In genomic region chr10:73494213-73494612, GRCh38 we compare ENCODE assay signal across 9 cellular contexts. TPM values are rescaled to one million over a fixed set of nuclear protein-coding genes. Genes with fewer than 3 reads are reported as not detected.
DNase-seq lines count a peak whose midpoint lies in the region; ATAC-seq lines count a peak whose summit lies in the region.
"Had no signal": no experiment of that assay in that cellular context is flagged by ENCODE, and none has a peak within 500 bp of the region (broad histone marks: within the 10 kb centered on the region; RNA-seq: fewer than 3 reads in every experiment).

No MANE protein-coding gene starts in this region.

- H3K27me3 Mint-ChIP-seq in activated T-cell treated with anti-CD3 and anti-CD28 coated beads, Interleukin-2, amount 50 U/mL, for 4 hours (ENCODE audit: low read depth): no peaks in the 10 kb centered on the region
- no peaks in the 10 kb centered on the region for H3K27me3 Mint-ChIP-seq in activated CD8-positive, alpha-beta T cell treated with anti-CD3 and anti-CD28 coated beads, Interleukin-2, amount 10 ng/mL, durations not matched to agents 7 days and 5 days (ENCODE audit: low read depth)

- H3K9me3 Mint-ChIP-seq in activated T-cell treated with anti-CD3 and anti-CD28 coated beads, Interleukin-2, amount 50 U/mL, for 4 hours: no peaks in the 10 kb centered on the region
- H3K9me3 Mint-ChIP-seq in activated CD8-positive, alpha-beta T cell treated with anti-CD3 and anti-CD28 coated beads, Interleukin-2, amount 10 ng/mL, durations not matched to agents 7 days and 5 days (ENCODE audit: insufficient read depth): no peaks in the 10 kb centered on the region

- H3K27ac Mint-ChIP-seq in activated CD8-positive, alpha-beta T cell treated with anti-CD3 and anti-CD28 coated beads, Interleukin-2, amount 10 ng/mL, durations not matched to agents 7 days and 5 days: no peak overlapping the region

- H3K36me3 ChIP-seq in iPS-18a (ENCODE audit: control insufficient read depth, low read depth, low read length): peaks cover 6% of the 10 kb centered on the region
- peaks cover 0 to 5% (median 3%) of the 10 kb centered on the region in 5 donors for H3K36me3 ChIP-seq in subcutaneous abdominal adipose tissue (ENCODE audit: control insufficient read depth in 5 of 5, insufficient read depth in 5 of 5, low read length in 5 of 5)

- H3K27me3 ChIP-seq in iPS-18a (ENCODE audit: control insufficient read depth, insufficient read depth, low read length) (no peaks in the 10 kb centered on the region), subcutaneous abdominal adipose tissue (ENCODE audit: control insufficient read depth in 5 of 5, insufficient read depth in 4 of 5, low read length in 5 of 5) (no peaks in the 10 kb centered on the region)

- peaks cover 12% of the 10 kb centered on the region for H3K36me3 Mint-ChIP-seq in activated T-cell treated with anti-CD3 and anti-CD28 coated beads, Interleukin-2, amount 50 U/mL, for 4 hours (ENCODE audit: insufficient read depth)
- H3K36me3 Mint-ChIP-seq in activated CD8-positive, alpha-beta T cell treated with anti-CD3 and anti-CD28 coated beads, Interleukin-2, amount 10 ng/mL, durations not matched to agents 7 days and 5 days (ENCODE audit: low read depth): peaks cover 34% of the 10 kb centered on the region

- H3K27ac ChIP-seq in iPS-18a (ENCODE audit: low read length) (no peak overlapping the region), subcutaneous abdominal adipose tissue (ENCODE audit: low read depth, low read length) (peak overlapping the region; percentile 100)

- ATAC-seq in activated T-cell treated with anti-CD3 and anti-CD28 coated beads, Interleukin-2, amount 50 U/mL, for 4 hours: no peak
- ATAC-seq in activated CD8-positive, alpha-beta T cell treated with anti-CD3 and anti-CD28 coated beads, Interleukin-2, amount 10 ng/mL, durations not matched to agents 7 days and 5 days: no peak
- no peak for ATAC-seq in GM19463 (IDR thresholded peaks at IDR 0.05; ENCODE audit: unreplicated experiment)

- peaks cover 55% of the 10 kb centered on the region for H3K4me1 Mint-ChIP-seq in activated T-cell treated with anti-CD3 and anti-CD28 coated beads, Interleukin-2, amount 50 U/mL, for 4 hours (ENCODE audit: low read depth)
- peaks cover 44% of the 10 kb centered on the region for H3K4me1 Mint-ChIP-seq in activated CD8-positive, alpha-beta T cell treated with anti-CD3 and anti-CD28 coated beads, Interleukin-2, amount 10 ng/mL, durations not matched to agents 7 days and 5 days (ENCODE audit: low read depth)

- H3K9me3 ChIP-seq in iPS-18a (ENCODE audit: control insufficient read depth, low read depth, low read length) (no peaks in the 10 kb centered on the region), subcutaneous abdominal adipose tissue (ENCODE audit: control insufficient read depth in 5 of 5, low read length in 5 of 5) (no peaks in the 10 kb centered on the region)

- no peak for DNase-seq in activated T-cell treated with anti-CD3 and anti-CD28 coated beads, Interleukin-2, amount 50 U/mL, for 4 hours
- no peak for DNase-seq in activated T-cell treated with anti-CD3 and anti-CD28 coated beads, Interleukin-2, amount 50 U/mL, for 48 hours
- no peak for DNase-seq in activated CD8-positive, alpha-beta T cell treated with anti-CD3 and anti-CD28 coated beads, Interleukin-2, amount 10 ng/mL, durations not matched to agents 7 days and 5 days
- DNase-seq in NCI-H187 treated with DMSO at 0.1 percent for 48 hours (lab: John Stamatoyannopoulos, UW) (no peak), NCI-H2196 (lab: John Stamatoyannopoulos, UW; ENCODE audit: unreplicated experiment) (no peak)
- DNase-seq: KG1 had no signal

- POLR2A ChIA-PET in activated CD8-positive, alpha-beta T cell treated with anti-CD3 and anti-CD28 coated beads, Interleukin-2, amount 10 ng/mL, durations not matched to agents 7 days and 5 days (lab: Charles Lee): interaction anchor here (0.6 to 3.5 kb wide), 6 partner anchors 13 to 326 kb away, joined by 3 to 16 read pairs (median 9); partner anchors contain the start of genes ANXA7, CFAP70, ECD and FAM149B1

- CTCF ChIA-PET in activated CD8-positive, alpha-beta T cell treated with anti-CD3 and anti-CD28 coated beads, Interleukin-2, amount 10 ng/mL, durations not matched to agents 7 days and 5 days (lab: Charles Lee): interaction anchor here (1.3 kb wide), 1 partner anchor 230 kb away, joined by 3 read pairs; no protein-coding TSS in a partner anchor

- peaks cover 13% of the 10 kb centered on the region for H3K4me1 ChIP-seq in iPS-18a (ENCODE audit: control insufficient read depth, low read depth, low read length)
- peaks cover 0 to 45% (median 39%) of the 10 kb centered on the region in 5 donors for H3K4me1 ChIP-seq in subcutaneous abdominal adipose tissue (ENCODE audit: control insufficient read depth in 5 of 5, insufficient read depth in 5 of 5, low read length in 5 of 5)

- peak overlapping the region; percentile 30 for H3K4me3 ChIP-seq in iPS-18a (ENCODE audit: low read length)
- H3K4me3 ChIP-seq in subcutaneous abdominal adipose tissue (ENCODE audit: low read depth in 1 of 5, low read length in 5 of 5): peak overlapping the region in 2 of 5 donors; percentile 55 to 86

- no peak overlapping the region for H3K9ac ChIP-seq in iPS-18a (ENCODE audit: low read length)
- peak overlapping the region in 2 of 5 donors; percentile 98 to 100 for H3K9ac ChIP-seq in subcutaneous abdominal adipose tissue (ENCODE audit: low read length in 5 of 5)

- H3K4me3 Mint-ChIP-seq in activated T-cell treated with anti-CD3 and anti-CD28 coated beads, Interleukin-2, amount 50 U/mL, for 4 hours: peak overlapping the region; percentile 70
- H3K4me3 Mint-ChIP-seq in activated CD8-positive, alpha-beta T cell treated with anti-CD3 and anti-CD28 coated beads, Interleukin-2, amount 10 ng/mL, durations not matched to agents 7 days and 5 days: peak overlapping the region; percentile 40

RNA-seq across cellular contexts. Expression of gene PPP3CB, which starts 1.6 kb away (rescaled TPM):
- 10 to 100 TPM; 35.0 to 38.0 (median 37.6) TPM for total RNA-seq in activated T-cell treated with anti-CD3 and anti-CD28 coated beads, Interleukin-2, amount 50 U/mL, for 4 hours
- 10 to 100 TPM; 38.9 to 41.3 TPM for total RNA-seq in activated CD8-positive, alpha-beta T cell treated with anti-CD3 and anti-CD28 coated beads, Interleukin-2, amount 10 ng/mL, durations not matched to agents 7 days and 5 days
